ENCODE assay signal across 11 cellular contexts in genomic region chr4:78603384-78603783, GRCh38.
"Had no signal": no experiment of that assay in that cellular context is flagged by ENCODE, and none has a peak within 500 bp of the region (broad histone marks: within the 10 kb centered on the region; RNA-seq: fewer than 3 reads in every experiment).

No MANE protein-coding gene starts in this region.

- DNase-seq: GM23248, GOT3, H7, H9, HCEC 1CT, HFFc6 had no signal

- H3K36me3 ChIP-seq: HAP-1 had no signal

- H3K4me3 ChIP-seq: GM23248, GM23338, HAP-1 had no signal

- H3K9me3 ChIP-seq: HAP-1 had no signal

- H3K4me3 Mint-ChIP-seq: GM23338, H9, HFFc6 had no signal

- H3K9ac ChIP-seq: GM23248 had no signal

- ATAC-seq: GM23338, HCT116 had no signal

- FAIRE-seq: H1, H54 had no signal

- H3K9me3 Mint-ChIP-seq: GM23338, H9, HFFc6 had no signal

- H3K4me1 ChIP-seq: HAP-1 had no signal

- H3K27ac ChIP-seq: GM23248 had no signal

- H2AFZ ChIP-seq: GM23248, GM23338 had no signal

- H3K4me1 Mint-ChIP-seq: GM23338, H9 had no signal

- H3K4me2 ChIP-seq: GM23338 had no signal

- H3K27ac Mint-ChIP-seq: GM23338, H9, HFFc6 had no signal
